In the genomic region with DNA sequence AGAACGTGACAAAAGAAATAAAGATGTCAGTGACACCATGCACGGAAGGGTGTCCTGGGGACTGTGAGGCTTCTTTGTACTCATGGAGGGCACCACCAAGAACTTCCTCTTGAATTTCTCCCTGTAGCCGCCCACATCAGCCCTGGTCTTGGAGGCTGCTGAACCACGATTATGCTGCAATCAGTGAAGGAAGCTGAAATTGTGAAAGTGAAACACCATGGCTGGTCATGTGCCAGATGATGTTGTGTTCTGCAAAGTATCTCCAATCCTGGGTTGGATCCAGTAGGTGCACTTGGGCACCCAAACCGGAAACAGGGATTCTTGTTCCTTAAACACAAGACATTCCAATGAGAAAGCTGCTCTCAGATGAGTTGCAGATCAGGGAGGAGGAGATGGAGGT, we compare ENCODE assay signal across 9 cellular contexts.
DNase-seq lines count a peak whose midpoint lies in the region; ATAC-seq and TF ChIP-seq lines count a peak whose summit lies in the region.
"Had no signal": no experiment of that assay in that cellular context is flagged by ENCODE, and none has a peak within 500 bp of the region (broad histone marks: within the 10 kb centered on the region; RNA-seq: fewer than 3 reads in every experiment).

No MANE protein-coding gene starts in this region.

- DNase-seq in Panc1 (ENCODE audit: low read depth, low spot score) (no peak), left lung (peak; percentile 29 to 66), GM10266 (ENCODE audit: extremely low spot score) (no peak), T1000 (lab: John Stamatoyannopoulos, UW) (no peak)
- DNase-seq in stimulated activated naive CD4-positive, alpha-beta T cell treated with Interleukin-2 at 50 U/mL for 16 hours (lab: John Stamatoyannopoulos, UW), result no peak
- DNase-seq: SHP77 treated with DMSO at 0.1 percent for 48 hours had no signal

- no TSS peak for BruUV-seq in Panc1 (replicated peaks; lab: Mats Ljungman, UMichigan)

- no peaks in the 10 kb centered on the region for H3K9me3 ChIP-seq in Panc1 (ENCODE audit: control insufficient read depth, insufficient read depth, low read depth, low read length)
- no peaks in the 10 kb centered on the region for H3K9me3 ChIP-seq in left lung

- 0 out of 2 replicates have a peak, but pooled peaks cover 3% of the 10 kb centered on the region for H3K4me1 ChIP-seq in Panc1 (ENCODE audit: control insufficient read depth, insufficient read depth, low read length)
- H3K4me1 ChIP-seq in left lung, result no peaks in the 10 kb centered on the region

- H3K27ac ChIP-seq in C4-2B, result peak overlapping the region; percentile 20; the same call in 1 of the 2 replicates
- no peak overlapping the region for H3K27ac ChIP-seq in Panc1 (ENCODE audit: low read length)
- H3K27ac ChIP-seq in left lung, result no peak overlapping the region

- POLR2A ChIA-PET in Panc1 (lab: Charles Lee), result no interaction called here

- TF ChIP-seq CTCF in C4-2B (conservative IDR thresholded peaks at IDR 0.05), result no peak
- no peak for TF ChIP-seq CTCF in Panc1 (IDR thresholded peaks at IDR 0.05)
- TF ChIP-seq CTCF in left lung (IDR thresholded peaks at IDR 0.05), result no peak
- TF ChIP-seq CTCF in GM10266 (IDR thresholded peaks at IDR 0.05; ENCODE audit: control insufficient read depth, insufficient read depth, low read depth, missing control alignments), result no peak

- H3K4me3 ChIP-seq in Panc1 (ENCODE audit: low read depth in 2 of 2, low read length in 2 of 2), result no peak overlapping the region
- no peak overlapping the region for H3K4me3 ChIP-seq in left lung

- H3K36me3 ChIP-seq in Panc1 (ENCODE audit: control insufficient read depth, insufficient read depth, low read length), result no peaks in the 10 kb centered on the region
- no peaks in the 10 kb centered on the region for H3K36me3 ChIP-seq in left lung

- CTCF ChIA-PET in Panc1 (lab: Charles Lee), result no interaction called here

- intact Hi-C loops in Panc1 (cut with micrococcal nuclease; ENCODE audit: unreplicated experiment), result no loop called here
- intact Hi-C loops in left lung (cut with DNase I), result no loop called here

- H3K27me3 ChIP-seq in Panc1 (ENCODE audit: control insufficient read depth, insufficient read depth, low read length), result peaks cover 25% of the 10 kb centered on the region
- peaks cover 0 to 13% of the 10 kb centered on the region in 2 donors for H3K27me3 ChIP-seq in left lung

- in situ Hi-C loops in Panc1 (cut with HindIII; ENCODE audit: low pct_unique_long_range_greater_than_20kb, low sequenced_read_pairs), result no loop called here

- ATAC-seq in GM21390 (IDR thresholded peaks at IDR 0.05; ENCODE audit: unreplicated experiment) (peak; percentile 67), Panc1 (peak; percentile 37; the same call in 1 of the 2 replicates), left lung (peak; percentile 54), GM21367 (IDR thresholded peaks at IDR 0.05; ENCODE audit: unreplicated experiment) (no peak)

Comparison
In these comparisons a context has a peak if more than half of its experiments do, and no peak if none do; other contexts are left out.
1. DNase-seq: peak in left lung (2 of 2); none in Panc1 (single experiment), GM10266 (single experiment), T1000 (single experiment) and stimulated activated naive CD4-positive, alpha-beta T cell treated with Interleukin-2 at 50 U/mL for 16 hours (single experiment).